In the genomic region with DNA sequence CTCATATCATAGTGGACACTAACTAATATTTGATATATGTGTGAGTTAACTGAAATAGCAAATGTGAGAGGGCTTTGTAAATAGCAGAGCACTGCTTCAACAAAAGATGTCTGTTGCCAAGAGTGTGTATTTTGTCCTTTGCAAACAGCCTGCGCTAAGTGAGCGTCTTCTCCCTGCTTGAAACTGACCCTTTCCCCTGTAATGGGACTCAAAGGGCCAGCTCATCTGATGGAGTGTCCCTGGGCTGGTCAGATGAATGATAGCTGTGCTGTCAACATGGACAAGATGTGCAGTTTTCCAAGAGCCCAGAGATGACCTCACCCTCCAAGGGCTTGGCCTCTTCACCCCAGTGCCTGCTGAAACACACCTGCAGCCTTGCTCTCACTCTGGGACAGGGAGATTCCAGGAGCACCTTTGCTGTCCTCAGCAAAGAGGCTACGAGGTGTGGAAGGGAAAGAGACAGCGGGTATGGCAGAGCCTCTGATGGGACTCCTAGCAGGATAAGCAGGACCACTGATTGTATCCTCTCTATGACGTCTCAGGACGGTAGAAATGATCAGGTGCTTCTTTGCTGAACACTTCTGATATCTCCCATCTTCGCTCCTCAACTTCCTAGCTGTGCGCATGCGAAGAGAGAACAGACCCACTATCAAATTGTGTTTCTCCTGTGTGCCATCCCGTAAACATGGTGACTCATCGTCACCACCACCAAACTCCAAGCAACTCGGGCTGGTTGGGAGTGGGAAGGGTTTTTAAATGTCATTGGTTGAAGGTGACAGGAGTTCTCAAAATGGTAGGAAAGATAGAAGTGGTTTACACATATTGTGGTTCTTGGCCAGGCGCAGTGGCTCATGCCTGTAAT, we compare ENCODE assay signal across 1 cellular context.
A peak's percentile ranks its signal among the peaks of the same experiment; 100 is the strongest.
TF ChIP-seq lines count a peak whose summit lies in the region.

No MANE protein-coding gene starts in this region.

TF ChIP-seq in HepG2, 621 proteins besides CTCF, POLR2A, EP300 and RAD21 (continued from another document):
- TF ChIP-seq, protein P1, sequence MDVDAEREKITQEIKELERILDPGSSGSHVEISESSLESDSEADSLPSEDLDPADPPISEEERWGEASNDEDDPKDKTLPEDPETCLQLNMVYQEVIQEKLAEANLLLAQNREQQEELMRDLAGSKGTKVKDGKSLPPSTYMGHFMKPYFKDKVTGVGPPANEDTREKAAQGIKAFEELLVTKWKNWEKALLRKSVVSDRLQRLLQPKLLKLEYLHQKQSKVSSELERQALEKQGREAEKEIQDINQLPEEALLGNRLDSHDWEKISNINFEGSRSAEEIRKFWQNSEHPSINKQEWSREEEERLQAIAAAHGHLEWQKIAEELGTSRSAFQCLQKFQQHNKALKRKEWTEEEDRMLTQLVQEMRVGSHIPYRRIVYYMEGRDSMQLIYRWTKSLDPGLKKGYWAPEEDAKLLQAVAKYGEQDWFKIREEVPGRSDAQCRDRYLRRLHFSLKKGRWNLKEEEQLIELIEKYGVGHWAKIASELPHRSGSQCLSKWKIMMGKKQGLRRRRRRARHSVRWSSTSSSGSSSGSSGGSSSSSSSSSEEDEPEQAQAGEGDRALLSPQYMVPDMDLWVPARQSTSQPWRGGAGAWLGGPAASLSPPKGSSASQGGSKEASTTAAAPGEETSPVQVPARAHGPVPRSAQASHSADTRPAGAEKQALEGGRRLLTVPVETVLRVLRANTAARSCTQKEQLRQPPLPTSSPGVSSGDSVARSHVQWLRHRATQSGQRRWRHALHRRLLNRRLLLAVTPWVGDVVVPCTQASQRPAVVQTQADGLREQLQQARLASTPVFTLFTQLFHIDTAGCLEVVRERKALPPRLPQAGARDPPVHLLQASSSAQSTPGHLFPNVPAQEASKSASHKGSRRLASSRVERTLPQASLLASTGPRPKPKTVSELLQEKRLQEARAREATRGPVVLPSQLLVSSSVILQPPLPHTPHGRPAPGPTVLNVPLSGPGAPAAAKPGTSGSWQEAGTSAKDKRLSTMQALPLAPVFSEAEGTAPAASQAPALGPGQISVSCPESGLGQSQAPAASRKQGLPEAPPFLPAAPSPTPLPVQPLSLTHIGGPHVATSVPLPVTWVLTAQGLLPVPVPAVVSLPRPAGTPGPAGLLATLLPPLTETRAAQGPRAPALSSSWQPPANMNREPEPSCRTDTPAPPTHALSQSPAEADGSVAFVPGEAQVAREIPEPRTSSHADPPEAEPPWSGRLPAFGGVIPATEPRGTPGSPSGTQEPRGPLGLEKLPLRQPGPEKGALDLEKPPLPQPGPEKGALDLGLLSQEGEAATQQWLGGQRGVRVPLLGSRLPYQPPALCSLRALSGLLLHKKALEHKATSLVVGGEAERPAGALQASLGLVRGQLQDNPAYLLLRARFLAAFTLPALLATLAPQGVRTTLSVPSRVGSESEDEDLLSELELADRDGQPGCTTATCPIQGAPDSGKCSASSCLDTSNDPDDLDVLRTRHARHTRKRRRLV (CRISPR knock-in tag; IDR thresholded peaks at IDR 0.05) = no peak
- TF ChIP-seq ZNF292 (CRISPR knock-in tag; IDR thresholded peaks at IDR 0.05; ENCODE audit: borderline replicate concordance, low read depth) (peak; percentile 96), ZFP82 (CRISPR knock-in tag; IDR thresholded peaks at IDR 0.05; ENCODE audit: borderline replicate concordance) (no peak), AHR (CRISPR knock-in tag; IDR thresholded peaks at IDR 0.05) (peak; percentile 54; the same call in 1 of the 2 replicates), KLF13 (CRISPR knock-in tag; IDR thresholded peaks at IDR 0.05) (no peak), NFIC (IDR thresholded peaks at IDR 0.05; ENCODE audit: low read length) (peak; percentile 94), CAMTA2 (CRISPR knock-in tag; IDR thresholded peaks at IDR 0.05; ENCODE audit: borderline replicate concordance) (no peak), ZNF839 (CRISPR knock-in tag; IDR thresholded peaks at IDR 0.05; ENCODE audit: borderline replicate concordance) (peak; percentile 85; the same call in 1 of the 2 replicates), ZNF570 (CRISPR knock-in tag; IDR thresholded peaks at IDR 0.05; ENCODE audit: borderline replicate concordance) (0 out of 2 replicates have a peak, but pooled peaks have one; percentile 54), ZNF501 (CRISPR knock-in tag; IDR thresholded peaks at IDR 0.05) (peak; percentile 76; the same call in 1 of the 2 replicates), MEF2D (CRISPR knock-in tag; IDR thresholded peaks at IDR 0.05) (peak; percentile 70), KDM3A (CRISPR knock-in tag; IDR thresholded peaks at IDR 0.05; ENCODE audit: low read depth) (peak; percentile 32; the same call in 1 of the 2 replicates), MEIS2 (CRISPR knock-in tag; IDR thresholded peaks at IDR 0.05) (peak; percentile 88), TBL1XR1 (IDR thresholded peaks at IDR 0.05; ENCODE audit: borderline replicate concordance, low read length, partially characterized antibody) (no peak), ZNF792 (CRISPR knock-in tag; IDR thresholded peaks at IDR 0.05) (peak; percentile 83; the same call in 1 of the 2 replicates), JUN (CRISPR knock-in tag; IDR thresholded peaks at IDR 0.05) (peak; percentile 96), ZNF232 (CRISPR knock-in tag; IDR thresholded peaks at IDR 0.05; ENCODE audit: borderline replicate concordance) (no peak; the same call in 1 of the 2 replicates), SRSF9 (IDR thresholded peaks at IDR 0.05; ENCODE audit: borderline replicate concordance, insufficient read depth, low read depth, low read length, poor library complexity, severe bottlenecking) (no peak), ZNF160 (CRISPR knock-in tag; IDR thresholded peaks at IDR 0.05) (no peak), AGO2 (optimal IDR thresholded peaks at IDR 0.05; ENCODE audit: low read depth, low read length) (no peak), CC2D1A (CRISPR knock-in tag; IDR thresholded peaks at IDR 0.05) (no peak)
- TF ChIP-seq, protein P2, sequence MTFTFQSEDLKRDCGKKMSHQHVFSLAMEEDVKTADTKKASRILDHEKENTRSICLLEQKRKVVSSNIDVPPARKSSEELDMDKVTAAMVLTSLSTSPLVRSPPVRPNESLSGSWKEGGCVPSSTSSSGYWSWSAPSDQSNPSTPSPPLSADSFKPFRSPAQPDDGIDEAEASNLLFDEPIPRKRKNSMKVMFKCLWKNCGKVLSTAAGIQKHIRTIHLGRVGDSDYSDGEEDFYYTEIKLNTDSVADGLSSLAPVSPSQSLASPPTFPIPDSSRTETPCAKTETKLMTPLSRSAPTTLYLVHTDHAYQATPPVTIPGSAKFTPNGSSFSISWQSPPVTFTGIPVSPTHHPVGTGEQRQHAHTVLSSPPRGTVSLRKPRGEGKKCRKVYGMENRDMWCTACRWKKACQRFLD (CRISPR knock-in tag; IDR thresholded peaks at IDR 0.05; ENCODE audit: borderline replicate concordance) = no peak
- TF ChIP-seq, protein P3, sequence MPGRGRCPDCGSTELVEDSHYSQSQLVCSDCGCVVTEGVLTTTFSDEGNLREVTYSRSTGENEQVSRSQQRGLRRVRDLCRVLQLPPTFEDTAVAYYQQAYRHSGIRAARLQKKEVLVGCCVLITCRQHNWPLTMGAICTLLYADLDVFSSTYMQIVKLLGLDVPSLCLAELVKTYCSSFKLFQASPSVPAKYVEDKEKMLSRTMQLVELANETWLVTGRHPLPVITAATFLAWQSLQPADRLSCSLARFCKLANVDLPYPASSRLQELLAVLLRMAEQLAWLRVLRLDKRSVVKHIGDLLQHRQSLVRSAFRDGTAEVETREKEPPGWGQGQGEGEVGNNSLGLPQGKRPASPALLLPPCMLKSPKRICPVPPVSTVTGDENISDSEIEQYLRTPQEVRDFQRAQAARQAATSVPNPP (CRISPR knock-in tag; IDR thresholded peaks at IDR 0.05) = no peak
- TF ChIP-seq, protein P4, sequence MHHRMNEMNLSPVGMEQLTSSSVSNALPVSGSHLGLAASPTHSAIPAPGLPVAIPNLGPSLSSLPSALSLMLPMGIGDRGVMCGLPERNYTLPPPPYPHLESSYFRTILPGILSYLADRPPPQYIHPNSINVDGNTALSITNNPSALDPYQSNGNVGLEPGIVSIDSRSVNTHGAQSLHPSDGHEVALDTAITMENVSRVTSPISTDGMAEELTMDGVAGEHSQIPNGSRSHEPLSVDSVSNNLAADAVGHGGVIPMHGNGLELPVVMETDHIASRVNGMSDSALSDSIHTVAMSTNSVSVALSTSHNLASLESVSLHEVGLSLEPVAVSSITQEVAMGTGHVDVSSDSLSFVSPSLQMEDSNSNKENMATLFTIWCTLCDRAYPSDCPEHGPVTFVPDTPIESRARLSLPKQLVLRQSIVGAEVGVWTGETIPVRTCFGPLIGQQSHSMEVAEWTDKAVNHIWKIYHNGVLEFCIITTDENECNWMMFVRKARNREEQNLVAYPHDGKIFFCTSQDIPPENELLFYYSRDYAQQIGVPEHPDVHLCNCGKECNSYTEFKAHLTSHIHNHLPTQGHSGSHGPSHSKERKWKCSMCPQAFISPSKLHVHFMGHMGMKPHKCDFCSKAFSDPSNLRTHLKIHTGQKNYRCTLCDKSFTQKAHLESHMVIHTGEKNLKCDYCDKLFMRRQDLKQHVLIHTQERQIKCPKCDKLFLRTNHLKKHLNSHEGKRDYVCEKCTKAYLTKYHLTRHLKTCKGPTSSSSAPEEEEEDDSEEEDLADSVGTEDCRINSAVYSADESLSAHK (CRISPR knock-in tag; IDR thresholded peaks at IDR 0.05; ENCODE audit: borderline replicate concordance) = no peak
- TF ChIP-seq, protein P5, sequence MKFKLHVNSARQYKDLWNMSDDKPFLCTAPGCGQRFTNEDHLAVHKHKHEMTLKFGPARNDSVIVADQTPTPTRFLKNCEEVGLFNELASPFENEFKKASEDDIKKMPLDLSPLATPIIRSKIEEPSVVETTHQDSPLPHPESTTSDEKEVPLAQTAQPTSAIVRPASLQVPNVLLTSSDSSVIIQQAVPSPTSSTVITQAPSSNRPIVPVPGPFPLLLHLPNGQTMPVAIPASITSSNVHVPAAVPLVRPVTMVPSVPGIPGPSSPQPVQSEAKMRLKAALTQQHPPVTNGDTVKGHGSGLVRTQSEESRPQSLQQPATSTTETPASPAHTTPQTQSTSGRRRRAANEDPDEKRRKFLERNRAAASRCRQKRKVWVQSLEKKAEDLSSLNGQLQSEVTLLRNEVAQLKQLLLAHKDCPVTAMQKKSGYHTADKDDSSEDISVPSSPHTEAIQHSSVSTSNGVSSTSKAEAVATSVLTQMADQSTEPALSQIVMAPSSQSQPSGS (CRISPR knock-in tag; IDR thresholded peaks at IDR 0.05) = peak; percentile 96
- TF ChIP-seq, protein P6, sequence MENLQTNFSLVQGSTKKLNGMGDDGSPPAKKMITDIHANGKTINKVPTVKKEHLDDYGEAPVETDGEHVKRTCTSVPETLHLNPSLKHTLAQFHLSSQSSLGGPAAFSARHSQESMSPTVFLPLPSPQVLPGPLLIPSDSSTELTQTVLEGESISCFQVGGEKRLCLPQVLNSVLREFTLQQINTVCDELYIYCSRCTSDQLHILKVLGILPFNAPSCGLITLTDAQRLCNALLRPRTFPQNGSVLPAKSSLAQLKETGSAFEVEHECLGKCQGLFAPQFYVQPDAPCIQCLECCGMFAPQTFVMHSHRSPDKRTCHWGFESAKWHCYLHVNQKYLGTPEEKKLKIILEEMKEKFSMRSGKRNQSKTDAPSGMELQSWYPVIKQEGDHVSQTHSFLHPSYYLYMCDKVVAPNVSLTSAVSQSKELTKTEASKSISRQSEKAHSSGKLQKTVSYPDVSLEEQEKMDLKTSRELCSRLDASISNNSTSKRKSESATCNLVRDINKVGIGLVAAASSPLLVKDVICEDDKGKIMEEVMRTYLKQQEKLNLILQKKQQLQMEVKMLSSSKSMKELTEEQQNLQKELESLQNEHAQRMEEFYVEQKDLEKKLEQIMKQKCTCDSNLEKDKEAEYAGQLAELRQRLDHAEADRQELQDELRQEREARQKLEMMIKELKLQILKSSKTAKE (CRISPR knock-in tag; IDR thresholded peaks at IDR 0.05; ENCODE audit: borderline replicate concordance) = peak; percentile 64; the same call in 1 of the 2 replicates
- TF ChIP-seq, protein P7, sequence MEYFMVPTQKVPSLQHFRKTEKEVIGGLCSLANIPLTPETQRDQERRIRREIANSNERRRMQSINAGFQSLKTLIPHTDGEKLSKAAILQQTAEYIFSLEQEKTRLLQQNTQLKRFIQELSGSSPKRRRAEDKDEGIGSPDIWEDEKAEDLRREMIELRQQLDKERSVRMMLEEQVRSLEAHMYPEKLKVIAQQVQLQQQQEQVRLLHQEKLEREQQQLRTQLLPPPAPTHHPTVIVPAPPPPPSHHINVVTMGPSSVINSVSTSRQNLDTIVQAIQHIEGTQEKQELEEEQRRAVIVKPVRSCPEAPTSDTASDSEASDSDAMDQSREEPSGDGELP (IDR thresholded peaks at IDR 0.05; ENCODE audit: borderline replicate concordance, low read depth) = peak; percentile 79; the same call in 1 of the 2 replicates
- TF ChIP-seq, protein P8, sequence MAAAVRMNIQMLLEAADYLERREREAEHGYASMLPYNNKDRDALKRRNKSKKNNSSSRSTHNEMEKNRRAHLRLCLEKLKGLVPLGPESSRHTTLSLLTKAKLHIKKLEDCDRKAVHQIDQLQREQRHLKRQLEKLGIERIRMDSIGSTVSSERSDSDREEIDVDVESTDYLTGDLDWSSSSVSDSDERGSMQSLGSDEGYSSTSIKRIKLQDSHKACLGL (CRISPR knock-in tag; IDR thresholded peaks at IDR 0.05) = no peak
